16 cellular contexts compared by ENCODE assay signal in genomic region chr10:6292741-6293151, GRCh38.
DNase-seq lines count a peak whose midpoint lies in the region; ATAC-seq and TF ChIP-seq lines count a peak whose summit lies in the region.
"Had no signal": no experiment of that assay in that cellular context is flagged by ENCODE, and none has a peak within 500 bp of the region (broad histone marks: within the 10 kb centered on the region; RNA-seq: fewer than 3 reads in every experiment).

No MANE protein-coding gene starts in this region.

- no peak overlapping the region for H3K4me3 Mint-ChIP-seq in CD4-positive, alpha-beta T cell
- no peak overlapping the region for H3K4me3 Mint-ChIP-seq in activated CD4-positive, alpha-beta memory T cell treated with anti-CD3 and anti-CD28 coated beads for 36 hours
- H3K4me3 Mint-ChIP-seq in glutamatergic neuron (ENCODE audit: unreplicated experiment): peak overlapping the region; percentile 23
- H3K4me3 Mint-ChIP-seq: neural crest cell, WTC11 had no signal

- no peak overlapping the region for H3K27ac ChIP-seq in CD4-positive, alpha-beta T cell (ENCODE audit: low read depth, low read length)
- H3K27ac ChIP-seq: right atrium auricular region, thyroid gland had no signal

- peaks cover 4% of the 10 kb centered on the region for H3K36me3 Mint-ChIP-seq in CD4-positive, alpha-beta T cell (ENCODE audit: low read depth)
- peaks cover 18% of the 10 kb centered on the region for H3K36me3 Mint-ChIP-seq in activated CD4-positive, alpha-beta memory T cell treated with anti-CD3 and anti-CD28 coated beads for 36 hours
- H3K36me3 Mint-ChIP-seq in glutamatergic neuron (ENCODE audit: unreplicated experiment): peaks cover 4% of the 10 kb centered on the region

- H3K27me3 ChIP-seq in CD4-positive, alpha-beta T cell (ENCODE audit: control insufficient read depth, insufficient read depth, low read length): no peaks in the 10 kb centered on the region
- H3K27me3 ChIP-seq: right atrium auricular region, thyroid gland had no signal

- H3K9me3 ChIP-seq in CD4-positive, alpha-beta T cell (ENCODE audit: control insufficient read depth, low read length): no peaks in the 10 kb centered on the region
- H3K9me3 ChIP-seq: right atrium auricular region, thyroid gland had no signal

- peaks cover 4% of the 10 kb centered on the region for H3K9me3 Mint-ChIP-seq in CD4-positive, alpha-beta T cell
- peaks cover 9% of the 10 kb centered on the region for H3K9me3 Mint-ChIP-seq in activated CD4-positive, alpha-beta memory T cell treated with anti-CD3 and anti-CD28 coated beads for 36 hours
- H3K9me3 Mint-ChIP-seq in glutamatergic neuron (ENCODE audit: unreplicated experiment): peaks cover 4% of the 10 kb centered on the region

- POLR2A ChIA-PET in CD4-positive, alpha-beta T cell (lab: Charles Lee): interaction anchor here (1.6 kb wide), 1 partner anchor 8 kb away, joined by 7 read pairs; no protein-coding TSS in a partner anchor
- POLR2A ChIA-PET in activated CD4-positive, alpha-beta memory T cell treated with anti-CD3 and anti-CD28 coated beads for 36 hours (lab: Charles Lee): no interaction called here

- no peak for ATAC-seq in CD4-positive, alpha-beta T cell (ENCODE audit: poor library complexity)
- no peak for ATAC-seq in GM21423 (IDR thresholded peaks at IDR 0.05; ENCODE audit: unreplicated experiment)
- ATAC-seq: WTC11 had no signal

- no peaks in the 10 kb centered on the region for H3K27me3 Mint-ChIP-seq in CD4-positive, alpha-beta T cell
- H3K27me3 Mint-ChIP-seq in activated CD4-positive, alpha-beta memory T cell treated with anti-CD3 and anti-CD28 coated beads for 36 hours: no peaks in the 10 kb centered on the region
- no peaks in the 10 kb centered on the region for H3K27me3 Mint-ChIP-seq in glutamatergic neuron (ENCODE audit: unreplicated experiment)

- TF ChIP-seq CTCF in CD4-positive, alpha-beta T cell (IDR thresholded peaks at IDR 0.05): no peak
- TF ChIP-seq CTCF in glutamatergic neuron (IDR thresholded peaks at IDR 0.05; ENCODE audit: partially characterized antibody, unreplicated experiment): no peak

- H3K27ac Mint-ChIP-seq in CD4-positive, alpha-beta T cell: peak overlapping the region; percentile 86
- H3K27ac Mint-ChIP-seq in activated CD4-positive, alpha-beta memory T cell treated with anti-CD3 and anti-CD28 coated beads for 36 hours: peak overlapping the region; percentile 16
- no peak overlapping the region for H3K27ac Mint-ChIP-seq in glutamatergic neuron (ENCODE audit: unreplicated experiment)
- H3K27ac Mint-ChIP-seq: WTC11 had no signal

- CTCF ChIA-PET in CD4-positive, alpha-beta T cell (lab: Charles Lee): no interaction called here
- CTCF ChIA-PET in activated CD4-positive, alpha-beta memory T cell treated with anti-CD3 and anti-CD28 coated beads for 36 hours (lab: Charles Lee): interaction anchor here (0.6 to 1.0 kb wide), 2 partner anchors 109 to 234 kb away, joined by 3 to 4 read pairs; no protein-coding TSS in a partner anchor

- peak; percentile 28 for DNase-seq in AG08395 (ENCODE audit: low spot score)
- no peak for DNase-seq in CD4-positive, alpha-beta T cell
- no peak for DNase-seq in activated CD4-positive, alpha-beta memory T cell treated with anti-CD3 and anti-CD28 coated beads for 36 hours
- DNase-seq in glutamatergic neuron: no peak
- DNase-seq in HPDE6-E6E7 (ENCODE audit: extremely low spot score): no peak
- no peak for DNase-seq in NCI-H2029 (lab: John Stamatoyannopoulos, UW)
- no peak for DNase-seq in activated gamma-delta T cell (lab: John Stamatoyannopoulos, UW)
- DNase-seq: amniotic stem cell; C1 segment of cervical spinal cord; NCI-H1105 treated with DMSO at 0.1 percent for 48 hours; stimulated activated CD4-positive, alpha-beta T cell treated with anti-CD3 and anti-CD28 coated beads, Interleukin-2, amount 100 ng/mL, for 48 hours; thyroid gland had no signal

- intact Hi-C loops in CD4-positive, alpha-beta T cell (cut with DNase I, micrococcal nuclease): loop anchor here (5.0 to 10.0 kb wide), 2 partner anchors 52 to 110 kb away; no protein-coding TSS in a partner anchor
- intact Hi-C loops in activated CD4-positive, alpha-beta memory T cell treated with anti-CD3 and anti-CD28 coated beads for 36 hours (cut with micrococcal nuclease): no loop called here

- H3K4me1 Mint-ChIP-seq in CD4-positive, alpha-beta T cell (ENCODE audit: low read depth): peaks cover 41% of the 10 kb centered on the region
- H3K4me1 Mint-ChIP-seq in activated CD4-positive, alpha-beta memory T cell treated with anti-CD3 and anti-CD28 coated beads for 36 hours (ENCODE audit: low read depth): peaks cover 63% of the 10 kb centered on the region
- peaks cover 10% of the 10 kb centered on the region for H3K4me1 Mint-ChIP-seq in glutamatergic neuron (ENCODE audit: low read depth, unreplicated experiment)
